In the genomic region with DNA sequence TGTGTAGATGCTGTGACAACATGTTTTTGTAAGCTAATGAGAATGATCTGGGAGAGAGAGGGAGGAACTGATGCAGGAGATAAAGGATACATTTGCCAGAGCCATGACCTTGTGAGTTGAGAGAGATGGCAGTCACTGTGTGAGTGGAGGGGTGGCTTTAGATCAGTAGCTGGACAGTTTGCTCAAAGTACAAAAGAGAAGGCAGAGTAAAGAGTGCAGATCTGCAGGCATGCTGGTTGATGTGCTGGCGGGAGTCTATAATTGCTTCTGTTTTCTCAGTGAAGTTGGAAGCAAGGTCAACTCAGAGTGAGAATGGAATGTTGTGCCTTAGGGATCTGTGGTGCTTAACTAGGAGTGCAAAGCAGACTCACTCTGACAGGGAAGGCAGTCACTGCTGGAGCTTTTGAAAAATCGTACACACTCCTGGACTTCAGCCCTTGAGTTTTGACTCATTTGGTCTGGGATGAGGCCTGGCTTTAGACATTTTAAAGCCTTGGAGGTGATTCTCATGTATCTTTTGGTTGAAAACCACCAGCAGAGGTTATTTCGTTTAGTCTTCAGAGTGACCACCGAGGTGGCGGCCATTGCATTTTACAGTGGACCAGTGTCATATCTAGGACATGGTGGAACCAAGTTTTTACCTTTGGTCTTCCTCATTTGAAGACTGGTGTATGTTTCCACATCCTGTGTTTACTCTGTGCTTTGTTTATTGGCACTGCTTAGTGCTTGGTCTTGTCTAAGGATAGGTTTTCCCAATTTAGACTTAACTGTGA, we compare ENCODE assay signal across 16 cellular contexts. TPM values are rescaled to one million over a fixed set of nuclear protein-coding genes. Genes with fewer than 3 reads are reported as not detected.
A peak's percentile ranks its signal among the peaks of the same experiment; 100 is the strongest.
DNase-seq lines count a peak whose midpoint lies in the region; ATAC-seq, FAIRE-seq and TF ChIP-seq lines count a peak whose summit lies in the region.
"Had no signal": no experiment of that assay in that cellular context is flagged by ENCODE, and none has a peak within 500 bp of the region (broad histone marks: within the 10 kb centered on the region; RNA-seq: fewer than 3 reads in every experiment).

No MANE protein-coding gene starts in this region.

- 71 to 87% (median 82%) methylated on average over 5 of the region's 5 CpGs for WGBS in adrenal gland, 4 donors
- WGBS in psoas muscle, 3 donors, result 66 to 92% (median 92%) methylated on average over 5 of the region's 5 CpGs
- 67 to 95% (median 89%) methylated on average over 5 of the region's 5 CpGs for WGBS in small intestine, 3 donors

- no peak for TF ChIP-seq CTCF in adrenal gland (IDR thresholded peaks at IDR 0.05)
- TF ChIP-seq CTCF in psoas muscle (IDR thresholded peaks at IDR 0.05), result no peak

- H3K4me3 ChIP-seq in adrenal gland, result no peak overlapping the region
- no peak overlapping the region for H3K4me3 ChIP-seq in psoas muscle
- H3K4me3 ChIP-seq in small intestine (ENCODE audit: low read depth in 1 of 2, low read length in 2 of 2), result no peak overlapping the region
- H3K4me3 ChIP-seq in SJCRH30, result no peak overlapping the region
- H3K4me3 ChIP-seq: SK-N-MC had no signal

- FAIRE-seq in small intestine (lab: Jason Lieb, UNC), result no peak
- FAIRE-seq: endometrium had no signal

- peaks cover 0 to 31% of the 10 kb centered on the region in 2 donors for H3K4me1 ChIP-seq in adrenal gland (replicated peaks in 1 of 2)
- no peaks in the 10 kb centered on the region for H3K4me1 ChIP-seq in psoas muscle
- H3K4me1 ChIP-seq in small intestine (ENCODE audit: control insufficient read depth in 2 of 2, insufficient read depth in 1 of 2, low read depth in 1 of 2, low read length in 1 of 2), result no peaks in the 10 kb centered on the region
- no peaks in the 10 kb centered on the region for H3K4me1 ChIP-seq in SJCRH30

- ATAC-seq in left cardiac atrium (peak; percentile 62 to 79), psoas muscle (peak in 3 of 4 donors; percentile 53 to 62 (median 55)), GM19395 (IDR thresholded peaks at IDR 0.05; ENCODE audit: unreplicated experiment) (no peak)
- ATAC-seq: stimulated activated memory B cell treated with anti-CD40 and anti-IgM and Interleukin-4, amounts not matched to agents 10 μg/mL and 1 μg/mL and 100 μg/mL, for 72 hours had no signal

- intact Hi-C loops in adrenal gland (cut with DNase I) (no loop called here), left cardiac atrium (cut with DNase I) (no loop called here), psoas muscle (cut with DNase I) (no loop called here)

- H3K36me3 ChIP-seq in adrenal gland (replicated peaks in 1 of 2) (peaks cover 0 to 7% of the 10 kb centered on the region in 2 donors), psoas muscle (ENCODE audit: insufficient read depth in 1 of 2, low read depth in 1 of 2) (peaks cover 0 to 56% of the 10 kb centered on the region in 2 donors), small intestine (ENCODE audit: control insufficient read depth in 2 of 2, insufficient read depth in 2 of 2, low read length in 2 of 2) (peaks cover 5 to 7% of the 10 kb centered on the region in 2 donors), SJCRH30 (peaks cover 7% of the 10 kb centered on the region)

- H3K27ac ChIP-seq in adrenal gland (peak overlapping the region in 1 of 5 donors; percentile 38), psoas muscle (no peak overlapping the region), small intestine (ENCODE audit: low read depth in 1 of 2, low read length in 1 of 2) (peak overlapping the region in 1 of 2 donors; percentile 26), SJCRH30 (no peak overlapping the region)
- H3K27ac ChIP-seq: KMS-11, SK-N-MC had no signal

- H3K27me3 ChIP-seq in adrenal gland (no peaks in the 10 kb centered on the region), psoas muscle (ENCODE audit: insufficient read depth in 3 of 3, low read length in 2 of 3) (no peaks in the 10 kb centered on the region), small intestine (ENCODE audit: control insufficient read depth in 2 of 2, insufficient read depth in 2 of 2, low read length in 2 of 2) (no peaks in the 10 kb centered on the region), SJCRH30 (no peaks in the 10 kb centered on the region)

- H3K9me3 ChIP-seq in adrenal gland (replicated peaks in 1 of 3), result no peaks in the 10 kb centered on the region
- H3K9me3 ChIP-seq in psoas muscle, result no peaks in the 10 kb centered on the region
- H3K9me3 ChIP-seq in small intestine (ENCODE audit: control insufficient read depth, low read depth), result no peaks in the 10 kb centered on the region
- no peaks in the 10 kb centered on the region for H3K9me3 ChIP-seq in SJCRH30 (replicated peaks)

- TF ChIP-seq POLR2A in adrenal gland (IDR thresholded peaks at IDR 0.05), result no peak

- DNase-seq in ELF-1 (ENCODE audit: low read depth, low spot score) (peak; percentile 56), adrenal gland (peak in 5 of 7 donors; percentile 18 to 32 (median 22)), left cardiac atrium (no peak), psoas muscle (no peak), small intestine (no peak), SJCRH30 (no peak), SKM-1 treated with dmso at 0.1 percent for 144 hours (lab: John Stamatoyannopoulos, UW; ENCODE audit: unreplicated experiment) (no peak)
- DNase-seq: CD4-positive, alpha-beta T cell; NCI-H187 treated with DMSO at 0.1 percent for 48 hours; NCI-H774; stimulated activated CD4-positive, alpha-beta T cell treated with anti-CD3 and anti-CD28 coated beads, Interleukin-2, amount 100 ng/mL, for 48 hours had no signal

RNA-seq across cellular contexts. Expression of a gene that starts 49.6 kb away (rescaled TPM):
- total RNA-seq in adrenal gland, result 10 to 100 TPM; 17.2 to 41.9 (median 27.9) TPM
- polyA plus RNA-seq in adrenal gland, result 10 to 100 TPM in 1 of 3 donors, 1 to 10 TPM in 2; 7.8 to 11.8 (median 9.3) TPM
- 10 to 100 TPM; 33.4 to 44.7 TPM for total RNA-seq in left cardiac atrium
- total RNA-seq in psoas muscle, result 10 to 100 TPM; 51.3 to 66.2 (median 53.6) TPM
- polyA plus RNA-seq in psoas muscle, result 10 to 100 TPM in 1 of 3 donors, 1 to 10 TPM in 2; 6.8 to 12.2 (median 7.7) TPM
- 1 to 10 TPM; 2.2 to 5.7 (median 3.4) TPM for polyA plus RNA-seq in small intestine
- total RNA-seq in SJCRH30 (2014; rRNA removed; shearing (Covaris generic)), result 32.1 and 35.4 TPM in 2 replicates

Comparison
In these comparisons a context has a peak if more than half of its experiments do, and no peak if none do; other contexts are left out.
1. DNase-seq: peak in ELF-1 (single experiment) and adrenal gland (5 of 7); none in left cardiac atrium (single experiment), psoas muscle (0 of 2), small intestine (single experiment), SJCRH30 (0 of 2) and SKM-1 treated with dmso at 0.1 percent for 144 hours (single experiment).